In the genomic region with DNA sequence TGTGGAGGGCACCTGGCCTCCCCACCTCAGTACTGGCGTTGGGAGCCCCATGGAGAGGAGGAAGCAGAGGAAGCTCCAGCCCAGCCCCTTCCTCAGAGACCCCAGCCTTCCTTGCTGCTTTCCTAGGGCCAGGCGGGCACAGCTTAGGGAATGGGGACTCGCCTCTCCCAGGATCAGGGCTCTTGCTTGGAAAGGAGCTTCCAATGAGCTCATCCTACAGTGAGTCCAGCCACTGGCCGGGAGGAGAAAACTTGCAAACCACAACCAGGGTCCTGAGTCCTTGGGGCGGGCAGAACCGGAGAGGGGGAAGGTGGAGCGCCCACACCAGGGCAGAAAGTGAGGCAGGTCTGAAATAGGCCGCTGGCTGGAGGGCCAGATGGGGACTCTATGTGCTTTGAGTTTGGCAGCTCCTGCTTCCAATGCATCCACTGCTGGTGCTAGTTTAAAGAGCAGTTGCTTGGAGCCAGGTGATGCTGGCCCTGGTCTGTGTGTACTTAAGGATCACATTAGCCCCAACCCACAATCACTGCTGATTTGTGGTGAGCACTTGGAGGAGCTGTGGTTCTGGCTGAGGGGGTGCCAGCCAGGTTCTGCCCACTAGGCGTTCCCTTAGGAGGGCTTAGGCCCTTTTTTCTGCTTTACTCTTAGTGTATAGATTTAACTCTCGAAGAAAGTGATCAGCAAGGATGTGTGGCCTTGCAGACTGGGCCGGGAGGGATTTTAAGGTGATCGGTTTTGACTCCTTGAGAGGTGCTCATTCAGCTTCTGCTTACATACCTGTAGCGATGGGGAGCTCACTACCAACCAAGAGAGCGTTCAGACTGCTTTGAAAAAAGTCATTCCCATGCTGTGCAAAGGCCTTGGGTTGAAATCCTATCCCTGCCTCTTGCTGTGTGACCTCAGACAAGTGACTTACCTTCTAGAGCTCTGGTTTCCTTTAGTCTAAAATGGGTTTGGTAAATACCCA, we compare ENCODE assay signal across 17 cellular contexts.
DNase-seq lines count a peak whose midpoint lies in the region; ATAC-seq and TF ChIP-seq lines count a peak whose summit lies in the region.
"Had no signal": no experiment of that assay in that cellular context is flagged by ENCODE, and none has a peak within 500 bp of the region (broad histone marks: within the 10 kb centered on the region; RNA-seq: fewer than 3 reads in every experiment).

No MANE protein-coding gene starts in this region.

- H3K4me1 Mint-ChIP-seq in H9 (peaks cover 28 to 39% of the 10 kb centered on the region in 2 experiments), progenitor cell of endocrine pancreas (ENCODE audit: low read depth) (no peaks in the 10 kb centered on the region)
- peaks cover 7% of the 10 kb centered on the region for H3K4me1 Mint-ChIP-seq in activated CD8-positive, alpha-beta T cell treated with anti-CD3 and anti-CD28 coated beads for 36 hours (ENCODE audit: low read depth)
- H3K4me1 Mint-ChIP-seq: activated CD4-positive, alpha-beta T cell treated with anti-CD3 and anti-CD28 coated beads for 36 hours had no signal

- no peak overlapping the region for H3K56ac ChIP-seq in H9 (ENCODE audit: insufficient read length, low read depth, low read length)

- no peak overlapping the region for H3K18ac ChIP-seq in H9 (ENCODE audit: insufficient read length, low read depth, low read length)

- H4K5ac ChIP-seq in H9 (ENCODE audit: insufficient read length, low read depth, low read length) = no peak overlapping the region

- H3K4me2 ChIP-seq in H9 (ENCODE audit: insufficient read depth, insufficient read length, low read length) = no peak overlapping the region

- no peak overlapping the region for H3K4ac ChIP-seq in H9 (ENCODE audit: low read depth, low read length)

- DNase-seq in H9 (no peak), NCI-H446 treated with DMSO at 0.1 percent for 48 hours (lab: John Stamatoyannopoulos, UW) (peak; percentile 62), esophagus squamous epithelium (lab: John Stamatoyannopoulos, UW) (no peak), progenitor cell of endocrine pancreas (ENCODE audit: low spot score, unreplicated experiment) (no peak), NCI-H748 (lab: John Stamatoyannopoulos, UW; ENCODE audit: unreplicated experiment) (no peak)
- no peak for DNase-seq in activated T-cell treated with anti-CD3 and anti-CD28 coated beads, Interleukin-2, amount 50 U/mL, for 1 hour
- DNase-seq in activated CD8-positive, alpha-beta T cell treated with anti-CD3 and anti-CD28 coated beads for 36 hours = no peak
- no peak for DNase-seq in activated T-cell treated with anti-CD3 and anti-CD28 coated beads, Interleukin-2, amount 50 U/mL, for 48 hours
- DNase-seq: activated CD4-positive, alpha-beta T cell treated with anti-CD3 and anti-CD28 coated beads for 36 hours; activated effector memory CD4-positive, alpha-beta T cell treated with Interleukin-2 at 50 U/mL for 16 hours; CD8-positive, alpha-beta memory T cell; NCI-H1436; RPMI8226 had no signal

- no peak for ATAC-seq in activated CD8-positive, alpha-beta T cell treated with anti-CD3 and anti-CD28 coated beads for 36 hours
- ATAC-seq: activated CD4-positive, alpha-beta T cell treated with anti-CD3 and anti-CD28 coated beads for 36 hours had no signal

- no peak overlapping the region for H2BK20ac ChIP-seq in H9 (ENCODE audit: low read depth, low read length, poor library complexity, severe bottlenecking)

- no CpG with 5 or more reads among the region's 14 CpGs for WGBS in H9 (ENCODE audit: extremely low coverage, insufficient read length, low lambda C conversion rate)
- WGBS in esophagus squamous epithelium, 2 donors = 89 to 90% methylated on average over 6 to 10 of the region's 14 CpGs

- H3K9me3 Mint-ChIP-seq in H9 (no peaks in the 10 kb centered on the region), progenitor cell of endocrine pancreas (ENCODE audit: low read depth) (no peaks in the 10 kb centered on the region)
- H3K9me3 Mint-ChIP-seq in activated CD8-positive, alpha-beta T cell treated with anti-CD3 and anti-CD28 coated beads for 36 hours = peaks cover 6% of the 10 kb centered on the region
- H3K9me3 Mint-ChIP-seq: central memory CD8-positive, alpha-beta T cell; mesothelial cell of epicardium; neural crest cell had no signal

- H3K79me1 ChIP-seq in H9 (ENCODE audit: insufficient read depth, low read depth, low read length, poor library complexity, severe bottlenecking) = no peaks in the 10 kb centered on the region

- no peak overlapping the region; the same call in 1 of the 2 replicates for H3K14ac ChIP-seq in H9 (ENCODE audit: insufficient read depth, low read length)

- no peak overlapping the region for H2BK12ac ChIP-seq in H9 (ENCODE audit: insufficient read length, low read depth, low read length)

- H2AK5ac ChIP-seq in H9 (ENCODE audit: insufficient read length, low read length) = no peak overlapping the region

- TF ChIP-seq CTCF in H9 (conservative IDR thresholded peaks at IDR 0.05) = no peak
- TF ChIP-seq CTCF in esophagus squamous epithelium (IDR thresholded peaks at IDR 0.05) = no peak
- TF ChIP-seq CTCF in progenitor cell of endocrine pancreas (IDR thresholded peaks at IDR 0.05; ENCODE audit: unreplicated experiment) = no peak
- TF ChIP-seq CTCF in activated CD8-positive, alpha-beta T cell treated with anti-CD3 and anti-CD28 coated beads for 36 hours (IDR thresholded peaks at IDR 0.05) = no peak

- no peaks in the 10 kb centered on the region for H3K4me1 ChIP-seq in H9 (ENCODE audit: insufficient read depth, low read length)
- peaks cover 0 to 9% (median 4%) of the 10 kb centered on the region in 3 donors for H3K4me1 ChIP-seq in esophagus squamous epithelium

- H3K4me3 Mint-ChIP-seq in H9 = no peak overlapping the region
- no peak overlapping the region for H3K4me3 Mint-ChIP-seq in progenitor cell of endocrine pancreas (ENCODE audit: low read depth)
- no peak overlapping the region for H3K4me3 Mint-ChIP-seq in activated CD8-positive, alpha-beta T cell treated with anti-CD3 and anti-CD28 coated beads for 36 hours
- H3K4me3 Mint-ChIP-seq: activated CD4-positive, alpha-beta T cell treated with anti-CD3 and anti-CD28 coated beads for 36 hours; CD8-positive, alpha-beta memory T cell; central memory CD8-positive, alpha-beta T cell; mesothelial cell of epicardium; neural crest cell had no signal

- no peak for TF ChIP-seq POLR2A in esophagus squamous epithelium (IDR thresholded peaks at IDR 0.05)

- H3K9ac ChIP-seq in H9 (ENCODE audit: extremely low read depth, insufficient read length, low read length) = no peak overlapping the region

- H2AFZ ChIP-seq in H9 (ENCODE audit: low read length) = no peak overlapping the region

- no peaks in the 10 kb centered on the region for H3K23me2 ChIP-seq in H9 (ENCODE audit: insufficient read length, low read depth, low read length, poor library complexity, severe bottlenecking)

- H3K27ac ChIP-seq in H9 (ENCODE audit: insufficient read length, low read depth, low read length) (no peak overlapping the region), esophagus squamous epithelium (peak overlapping the region in 3 of 4 donors; percentile 23 to 40 (median 32))
- H3K27ac ChIP-seq: thoracic aorta had no signal

- no peak overlapping the region for H3K4me3 ChIP-seq in esophagus squamous epithelium
- H3K4me3 ChIP-seq: thoracic aorta had no signal

- no peak overlapping the region for H4K91ac ChIP-seq in H9 (ENCODE audit: insufficient read length, low read depth, low read length)

- H3K27me3 Mint-ChIP-seq in H9 (ENCODE audit: low read depth) (no peaks in the 10 kb centered on the region; the same call in none of the 2 replicates), progenitor cell of endocrine pancreas (no peaks in the 10 kb centered on the region)
- peaks cover 3% of the 10 kb centered on the region for H3K27me3 Mint-ChIP-seq in activated CD8-positive, alpha-beta T cell treated with anti-CD3 and anti-CD28 coated beads for 36 hours
- H3K27me3 Mint-ChIP-seq: CD8-positive, alpha-beta memory T cell; central memory CD8-positive, alpha-beta T cell had no signal

- H4K8ac ChIP-seq in H9 (replicated peaks; ENCODE audit: insufficient read length, low read depth, low read length) = no peak overlapping the region

- H3K79me2 ChIP-seq in H9 (ENCODE audit: insufficient read depth, low read length) = no peaks in the 10 kb centered on the region

- H3K27me3 ChIP-seq in H9 (ENCODE audit: insufficient read depth, low read length) (no peaks in the 10 kb centered on the region), esophagus squamous epithelium (no peaks in the 10 kb centered on the region)

- H3K9me3 ChIP-seq in H9 (ENCODE audit: control insufficient read depth, low read depth, low read length) (no peaks in the 10 kb centered on the region), esophagus squamous epithelium (no peaks in the 10 kb centered on the region)
- H3K9me3 ChIP-seq: thoracic aorta had no signal

- H3K27ac Mint-ChIP-seq in H9 = peak overlapping the region; percentile 56 to 83 (median 65); a peak in 3 of 7 replicates
- H3K27ac Mint-ChIP-seq in progenitor cell of endocrine pancreas = peak overlapping the region; percentile 77
- H3K27ac Mint-ChIP-seq in activated CD8-positive, alpha-beta T cell treated with anti-CD3 and anti-CD28 coated beads for 36 hours = no peak overlapping the region
- H3K27ac Mint-ChIP-seq: activated CD4-positive, alpha-beta T cell treated with anti-CD3 and anti-CD28 coated beads for 36 hours; mesothelial cell of epicardium had no signal

- no peak overlapping the region for H2BK120ac ChIP-seq in H9 (ENCODE audit: low read depth, low read length, poor library complexity, severe bottlenecking)

- H3K36me3 ChIP-seq in esophagus squamous epithelium = no peaks in the 10 kb centered on the region
- H3K36me3 ChIP-seq: thoracic aorta had no signal

- CTCF ChIA-PET in activated CD8-positive, alpha-beta T cell treated with anti-CD3 and anti-CD28 coated beads for 36 hours (lab: Charles Lee) = interaction anchor here (0.7 to 1.7 kb wide), 2 partner anchors 7 to 25 kb away, joined by 3 read pairs; no protein-coding TSS in a partner anchor

- POLR2A ChIA-PET in activated CD8-positive, alpha-beta T cell treated with anti-CD3 and anti-CD28 coated beads for 36 hours (lab: Charles Lee) = no interaction called here

- no peaks in the 10 kb centered on the region for H4K20me1 ChIP-seq in H9 (ENCODE audit: control insufficient read depth, insufficient read depth, insufficient read length)

- no peak overlapping the region for H2BK5ac ChIP-seq in H9 (ENCODE audit: insufficient read length, low read length)

- no peak overlapping the region for H3K23ac ChIP-seq in H9 (ENCODE audit: insufficient read length, low read depth, low read length)

- intact Hi-C loops in esophagus squamous epithelium (cut with DNase I) = no loop called here
- intact Hi-C loops in activated CD8-positive, alpha-beta T cell treated with anti-CD3 and anti-CD28 coated beads for 36 hours (cut with micrococcal nuclease) = no loop called here

- no peaks in the 10 kb centered on the region for H3K36me3 Mint-ChIP-seq in H9 (ENCODE audit: insufficient read depth in 1 of 3, low read depth in 3 of 3)
- no peaks in the 10 kb centered on the region for H3K36me3 Mint-ChIP-seq in progenitor cell of endocrine pancreas (ENCODE audit: insufficient read depth)
- peaks cover 6% of the 10 kb centered on the region for H3K36me3 Mint-ChIP-seq in activated CD8-positive, alpha-beta T cell treated with anti-CD3 and anti-CD28 coated beads for 36 hours (ENCODE audit: low read depth)
- H3K36me3 Mint-ChIP-seq: mesothelial cell of epicardium had no signal

- H3T11ph ChIP-seq in H9 (ENCODE audit: low read length) = no peak overlapping the region

- no peak overlapping the region for H2BK15ac ChIP-seq in H9 (ENCODE audit: low read depth, low read length)
